8 cellular contexts compared by ENCODE assay signal in genomic region chr1:172399369-172400072, GRCh38. TPM values are rescaled to one million over a fixed set of nuclear protein-coding genes. Genes with fewer than 3 reads are reported as not detected.
DNase-seq lines count a peak whose midpoint lies in the region; ATAC-seq and TF ChIP-seq lines count a peak whose summit lies in the region.

No MANE protein-coding gene starts in this region.

- intact Hi-C loops in left cardiac atrium (cut with DNase I): loop anchor here (2.0 to 10.0 kb wide), 5 partner anchors 112 to 397 kb away; no protein-coding TSS in a partner anchor
- intact Hi-C loops in posterior vena cava (cut with DNase I): loop anchor here in 1 of 2 donors (2.0 to 10.0 kb wide), 3 partner anchors 115 to 355 kb away; no protein-coding TSS in a partner anchor

- TF ChIP-seq POLR2A in GM18505 (IDR thresholded peaks at IDR 0.05; ENCODE audit: borderline replicate concordance, extremely low read depth, insufficient read depth, insufficient read length): no peak

- WGBS in GM23248 (ENCODE audit: low coverage in 1 of 2, low lambda C conversion rate in 2 of 2, missing lambda C conversion rate in 2 of 2), 2 experiments: 1% methylated on average over 5 of the region's 5 CpGs

- H3K27me3 Mint-ChIP-seq in CD8-positive, alpha-beta memory T cell: no peaks in the 10 kb centered on the region

- H3K9me3 Mint-ChIP-seq in CD8-positive, alpha-beta memory T cell: no peaks in the 10 kb centered on the region

- H3K9ac ChIP-seq in GM23248: peak overlapping the region; percentile 64

- no peaks in the 10 kb centered on the region for H3K36me3 ChIP-seq in CD8-positive, alpha-beta memory T cell (ENCODE audit: insufficient read depth, low read length)
- no peaks in the 10 kb centered on the region for H3K36me3 ChIP-seq in GM23248 (ENCODE audit: low read depth)

- no peaks in the 10 kb centered on the region for H4K20me1 ChIP-seq in GM23248 (ENCODE audit: insufficient read depth)

- peak overlapping the region; percentile 16 for H3K4me3 ChIP-seq in CD8-positive, alpha-beta memory T cell (ENCODE audit: low read length)
- H3K4me3 ChIP-seq in GM23248: peak overlapping the region; percentile 48

- H3K27ac Mint-ChIP-seq in CD8-positive, alpha-beta memory T cell: peak overlapping the region in 5 of 8 donors; percentile 1 to 83 (median 29)

- H3K79me2 ChIP-seq in GM23248 (ENCODE audit: insufficient read depth): no peaks in the 10 kb centered on the region

- H3K36me3 Mint-ChIP-seq in CD8-positive, alpha-beta memory T cell: no peaks in the 10 kb centered on the region

- ATAC-seq in left cardiac atrium (peak; percentile 87 to 92), GM18505 (IDR thresholded peaks at IDR 0.05; ENCODE audit: unreplicated experiment) (no peak), HG02588 (IDR thresholded peaks at IDR 0.05; ENCODE audit: unreplicated experiment) (no peak)

- peaks cover 40% of the 10 kb centered on the region for H3K4me1 ChIP-seq in CD8-positive, alpha-beta memory T cell (ENCODE audit: insufficient read depth, low read length)
- peaks cover 55% of the 10 kb centered on the region for H3K4me1 ChIP-seq in GM23248 (ENCODE audit: insufficient read depth)

- no peaks in the 10 kb centered on the region for H3K9me3 ChIP-seq in CD8-positive, alpha-beta memory T cell (ENCODE audit: low read length)
- no peaks in the 10 kb centered on the region for H3K9me3 ChIP-seq in GM23248 (ENCODE audit: low read depth)

- POLR2A ChIA-PET in CD8-positive, alpha-beta memory T cell (lab: Charles Lee): interaction anchor here (0.6 to 1.2 kb wide), 3 partner anchors 22 to 219 kb away, joined by 3 to 4 read pairs (median 3); no protein-coding TSS in a partner anchor

- no peak overlapping the region for H3K27ac ChIP-seq in CD8-positive, alpha-beta memory T cell (ENCODE audit: low read depth, low read length)
- H3K27ac ChIP-seq in GM23248: peak overlapping the region; percentile 87

- H3F3A ChIP-seq in GM23248 (ENCODE audit: insufficient read depth): peaks cover 21% of the 10 kb centered on the region

- H3K4me1 Mint-ChIP-seq in CD8-positive, alpha-beta memory T cell: peaks cover 50 to 75% (median 62%) of the 10 kb centered on the region in 3 donors

- CTCF ChIA-PET in CD8-positive, alpha-beta memory T cell (lab: Charles Lee): interaction anchor here (0.7 to 1.9 kb wide), 15 partner anchors 17 to 411 kb away, joined by 3 to 12 read pairs (median 3); partner anchors contain the start of gene PIGC

- no peaks in the 10 kb centered on the region for H3K27me3 ChIP-seq in CD8-positive, alpha-beta memory T cell (ENCODE audit: insufficient read depth, low read length, poor library complexity, severe bottlenecking)
- no peaks in the 10 kb centered on the region for H3K27me3 ChIP-seq in GM23248 (replicated peaks; ENCODE audit: insufficient read depth)

- H3K9me2 ChIP-seq in GM23248 (ENCODE audit: insufficient read depth): no peaks in the 10 kb centered on the region

- H2AFZ ChIP-seq in GM23248: peak overlapping the region; percentile 79

- in situ Hi-C loops in GM23248 (cut with MboI): loop anchor here (25.0 kb wide), 1 partner anchor 587 kb away; no protein-coding TSS in a partner anchor

- peak overlapping the region; percentile 72 for H3K4me2 ChIP-seq in GM23248 (ENCODE audit: unreplicated experiment)

- H3K4me3 Mint-ChIP-seq in CD8-positive, alpha-beta memory T cell: peak overlapping the region in 6 of 7 donors; percentile 22 to 82 (median 54)

- peak in 2 of 5 donors; percentile 21 to 39 for DNase-seq in CD8-positive, alpha-beta memory T cell
- DNase-seq in GM23248 (peak; percentile 98), NCI-H82 (lab: John Stamatoyannopoulos, UW) (peak; percentile 12), amniotic stem cell (lab: John Stamatoyannopoulos, UW) (peak; percentile 95), left cardiac atrium (peak; percentile 48), posterior vena cava (ENCODE audit: low spot score) (peak; percentile 82)

RNA-seq across cellular contexts. Expression of gene C1orf105, which starts 21.0 kb away (rescaled TPM):
- not detected for total RNA-seq in CD8-positive, alpha-beta memory T cell
- polyA plus RNA-seq in CD8-positive, alpha-beta memory T cell: not detected
- total RNA-seq in GM23248 (2014; rRNA removed; shearing (Covaris generic)): not detected in 2 replicates
- not detected in 2 replicates for polyA plus RNA-seq in GM23248 (2016; fragmentation: Nextera tagmentation; extraction: Ambion mirVana)
- total RNA-seq in left cardiac atrium: 10 to 100 TPM in 1 of 2 donors, 1 to 10 TPM in 1; 7.1 to 19.9 TPM
- not detected for total RNA-seq in posterior vena cava

RNA-seq across cellular contexts. Expression of gene PIGC, which starts 44.3 kb away (rescaled TPM):
- 10 to 100 TPM; 26.4 to 27.8 TPM for total RNA-seq in CD8-positive, alpha-beta memory T cell
- polyA plus RNA-seq in CD8-positive, alpha-beta memory T cell: 88.5 TPM
- 18.3 and 27.8 TPM in 2 replicates for total RNA-seq in GM23248 (2014; rRNA removed; shearing (Covaris generic))
- 29.3 and 32.7 TPM in 2 replicates for polyA plus RNA-seq in GM23248 (2016; fragmentation: Nextera tagmentation; extraction: Ambion mirVana)
- 10 to 100 TPM; 12.4 to 14.6 TPM for total RNA-seq in left cardiac atrium
- total RNA-seq in posterior vena cava: 10 to 100 TPM; 18.4 to 22.3 TPM

Comparison
In these comparisons a context has a peak if more than half of its experiments do, and no peak if none do; other contexts are left out.
1. ATAC-seq: peak in left cardiac atrium (2 of 2); none in GM18505 (single experiment) and HG02588 (single experiment).